ENCODE assay signal across 20 cellular contexts in the genomic region with DNA sequence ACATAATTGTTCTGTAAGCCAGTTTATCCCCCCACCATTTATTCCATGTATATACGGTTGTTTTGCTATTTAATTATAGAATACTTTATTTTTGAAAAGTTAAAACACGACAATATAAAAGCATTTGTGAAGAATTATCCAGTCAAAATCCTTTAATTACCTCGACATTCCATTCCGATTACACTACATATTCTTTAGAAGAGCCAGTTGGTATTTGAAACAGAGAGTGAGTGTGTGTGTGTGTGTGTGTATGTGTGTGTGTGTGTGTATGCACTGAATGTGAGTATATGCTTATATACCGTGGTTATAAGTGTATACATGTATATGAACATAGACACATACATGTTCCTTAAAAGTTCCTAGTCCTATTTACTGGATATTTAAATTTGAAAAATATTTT.
DNase-seq lines count a peak whose midpoint lies in the region; ATAC-seq and TF ChIP-seq lines count a peak whose summit lies in the region.
"Had no signal": no experiment of that assay in that cellular context is flagged by ENCODE, and none has a peak within 500 bp of the region (broad histone marks: within the 10 kb centered on the region; RNA-seq: fewer than 3 reads in every experiment).

No MANE protein-coding gene starts in this region.

- in situ Hi-C loops in astrocyte of the cerebellum (cut with HindIII; ENCODE audit: low sequenced_read_pairs), result no loop called here

- DNase-seq in HS-27A (ENCODE audit: low read depth) (peak; percentile 15), astrocyte of the cerebellum (ENCODE audit: low read depth) (peak; percentile 35), foreskin melanocyte (peak; percentile 2), KG1 (lab: John Stamatoyannopoulos, UW) (no peak)
- DNase-seq: activated CD4-positive, CD25-positive, alpha-beta regulatory T cell treated with anti-CD3 and anti-CD28 coated beads, Interleukin-2, amount 50 U/mL, for 72 hours; activated CD8-positive, alpha-beta memory T cell treated with anti-CD3 and anti-CD28 coated beads, Interleukin-2, amount 10 ng/mL, durations not matched to agents 7 days and 5 days; activated effector memory CD4-positive, alpha-beta T cell treated with Interleukin-2 at 50 U/mL for 16 hours; CD4-positive, CD25-positive, alpha-beta regulatory T cell; DMS79 treated with DMSO at 0.1 percent for 48 hours; dorsolateral prefrontal cortex; NCI-H1105 treated with DMSO at 0.1 percent for 48 hours; retina had no signal

- H3K4me3 ChIP-seq in astrocyte of the cerebellum (ENCODE audit: low read depth, low read length), result no peak overlapping the region
- H3K4me3 ChIP-seq: ascending aorta, dorsolateral prefrontal cortex, K562, lung, suprapubic skin had no signal

- ATAC-seq in GM21515 (IDR thresholded peaks at IDR 0.05; ENCODE audit: unreplicated experiment) (no peak), GM18907 (IDR thresholded peaks at IDR 0.05; ENCODE audit: unreplicated experiment) (no peak), GM18868 (IDR thresholded peaks at IDR 0.05; ENCODE audit: unreplicated experiment) (no peak)
- ATAC-seq: activated CD8-positive, alpha-beta memory T cell treated with anti-CD3 and anti-CD28 coated beads, Interleukin-2, amount 10 ng/mL, durations not matched to agents 7 days and 5 days; K562; Right ventricle myocardium inferior had no signal

- no peak for TF ChIP-seq CTCF in astrocyte of the cerebellum (IDR thresholded peaks at IDR 0.05; ENCODE audit: low read depth, low read length, missing control alignments)
